Comparison of ENCODE assay signal across 18 cellular contexts in the genomic region with DNA sequence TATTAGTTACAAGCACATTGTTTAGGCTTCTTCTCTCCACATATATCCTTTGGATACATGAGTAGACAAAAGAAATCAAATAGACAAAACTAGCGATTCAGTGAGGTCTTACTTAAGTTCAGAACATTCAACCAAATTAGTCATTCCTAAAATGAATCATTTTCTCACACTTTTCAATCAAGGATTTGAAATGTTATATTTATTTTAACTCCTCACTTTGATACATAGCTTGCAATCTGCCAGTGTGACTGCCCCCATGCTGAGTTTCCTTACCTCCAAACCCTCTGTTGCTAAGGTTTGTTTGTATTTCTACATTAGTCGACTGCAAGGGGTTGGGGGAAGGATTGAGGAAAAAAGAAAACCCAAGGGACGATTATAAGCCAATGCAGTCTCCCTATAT. TPM values are rescaled to one million over a fixed set of nuclear protein-coding genes. Genes with fewer than 3 reads are reported as not detected.
DNase-seq lines count a peak whose midpoint lies in the region; ATAC-seq, FAIRE-seq and TF ChIP-seq lines count a peak whose summit lies in the region.
"Had no signal": no experiment of that assay in that cellular context is flagged by ENCODE, and none has a peak within 500 bp of the region (broad histone marks: within the 10 kb centered on the region; RNA-seq: fewer than 3 reads in every experiment).

No MANE protein-coding gene starts in this region.

- peaks cover 28% of the 10 kb centered on the region for H3K4me1 Mint-ChIP-seq in GM23338

- H4K20me1 ChIP-seq in GM23338 (replicated peaks; ENCODE audit: insufficient read depth) (no peaks in the 10 kb centered on the region), IMR-90 (ENCODE audit: insufficient read depth, low read length) (peaks cover 4% of the 10 kb centered on the region; the same call in 1 of the 2 replicates)

- H3K79me1 ChIP-seq in IMR-90 (ENCODE audit: low read depth in 1 of 2, low read length in 2 of 2) (peaks cover 0 to 9% of the 10 kb centered on the region in 2 experiments; a peak in 1 of 4 replicates), mesenchymal stem cell (replicated peaks; ENCODE audit: low read length, poor library complexity, severe bottlenecking) (peaks cover 7% of the 10 kb centered on the region)

- intact Hi-C loops in IMR-90 (cut with micrococcal nuclease) = no loop called here

- DNase-seq in GM23338 (ENCODE audit: low spot score) (peak; percentile 38), IMR-90 (peak; percentile 45), mesenchymal stem cell (no peak), GM19239 (ENCODE audit: insufficient read length, low spot score) (no peak), NAMALWA (ENCODE audit: low spot score) (no peak), HEK293T (ENCODE audit: extremely low spot score) (no peak)
- DNase-seq: activated CD4-positive, alpha-beta T cell treated with anti-CD3 and anti-CD28 coated beads for 1 hour; activated effector memory CD4-positive, alpha-beta T cell treated with Interleukin-2 at 50 U/mL for 16 hours; DMS 273 treated with DMSO at 0.1 percent for 48 hours; H9; left ventricle myocardium superior; NCI-H1105 treated with DMSO at 0.1 percent for 48 hours; NCI-H774; stimulated activated naive CD8-positive, alpha-beta T cell treated with anti-CD3 and anti-CD28 coated beads, Interleukin-15, Interleukin-2, amounts not matched to agents 100 U/mL and 50 U/mL, for 24 hours had no signal

- H2BK20ac ChIP-seq in IMR-90 (ENCODE audit: low read depth, low read length) = no peak overlapping the region

- no CpG with 5 or more reads among the region's 3 CpGs for WGBS in IMR-90 (ENCODE audit: extremely low coverage in 2 of 2, insufficient read length in 1 of 2), 2 experiments
- WGBS in mesenchymal stem cell = no CpG with 5 or more reads among the region's 3 CpGs

- H3K4ac ChIP-seq in IMR-90 (ENCODE audit: low read depth, low read length) (no peak overlapping the region), mesenchymal stem cell (ENCODE audit: low read depth in 1 of 2, low read length in 2 of 2) (no peak overlapping the region)

- no peaks in the 10 kb centered on the region for H3K79me2 ChIP-seq in GM23338 (replicated peaks; ENCODE audit: insufficient read depth)

- peak; percentile 4 for ATAC-seq in GM18867 (IDR thresholded peaks at IDR 0.05; ENCODE audit: unreplicated experiment)
- ATAC-seq in GM23338 = no peak
- no peak for ATAC-seq in IMR-90 (ENCODE audit: low read depth)
- ATAC-seq: left ventricle myocardium superior had no signal

- H3K27me3 ChIP-seq in GM23338 (ENCODE audit: insufficient read depth) = peaks cover 42% of the 10 kb centered on the region
- peaks cover 4% of the 10 kb centered on the region; the same call in 1 of the 2 replicates for H3K27me3 ChIP-seq in IMR-90 (ENCODE audit: control insufficient read depth, insufficient read depth, low read length)
- H3K27me3 ChIP-seq in mesenchymal stem cell (ENCODE audit: control insufficient read depth in 1 of 2, insufficient read depth in 1 of 2, low read length in 2 of 2) = no peaks in the 10 kb centered on the region

- H3K36me3 Mint-ChIP-seq in GM23338 (ENCODE audit: low read depth) = no peaks in the 10 kb centered on the region

- H3K9me3 ChIP-seq in IMR-90 (ENCODE audit: control insufficient read depth, insufficient read depth, low read length) (no peaks in the 10 kb centered on the region), mesenchymal stem cell (ENCODE audit: control insufficient read depth, low read length) (no peaks in the 10 kb centered on the region)
- H3K9me3 ChIP-seq: neutrophil had no signal

- H4K91ac ChIP-seq in IMR-90 (ENCODE audit: insufficient read depth, low read depth, low read length) (no peak overlapping the region), mesenchymal stem cell (ENCODE audit: low read length) (no peak overlapping the region)

- H2AK9ac ChIP-seq in IMR-90 (replicated peaks; ENCODE audit: low read depth, low read length, poor library complexity) = no peak overlapping the region

- H3K9me2 ChIP-seq in GM23338 (ENCODE audit: insufficient read depth) = no peaks in the 10 kb centered on the region

- H3K4me2 ChIP-seq in GM23338 (peak overlapping the region; percentile 22; the same call in 1 of the 2 replicates), IMR-90 (ENCODE audit: low read depth, low read length) (peak overlapping the region; percentile 96), mesenchymal stem cell (ENCODE audit: low read length, poor library complexity, severe bottlenecking) (peak overlapping the region; percentile 29)

- H2BK5ac ChIP-seq in IMR-90 (ENCODE audit: low read depth, low read length, poor library complexity, severe bottlenecking) (peak overlapping the region; percentile 69), mesenchymal stem cell (ENCODE audit: low read depth, low read length, poor library complexity, severe bottlenecking) (no peak overlapping the region)

- H3K27ac Mint-ChIP-seq in GM23338 = no peak overlapping the region
- H3K27ac Mint-ChIP-seq: H9 had no signal

- no peak overlapping the region for H3K27ac ChIP-seq in GM23338 (ENCODE audit: low read depth)
- peak overlapping the region; percentile 25; the same call in 1 of the 2 replicates for H3K27ac ChIP-seq in IMR-90 (ENCODE audit: insufficient read depth, low read length)
- peak overlapping the region; percentile 64 for H3K27ac ChIP-seq in mesenchymal stem cell (ENCODE audit: low read length, poor library complexity, severe bottlenecking)
- H3K27ac ChIP-seq: coronary artery, neutrophil, SK-N-MC had no signal

- no peak overlapping the region; a peak in 1 of 4 replicates for H4K8ac ChIP-seq in IMR-90 (ENCODE audit: low read depth in 2 of 2, low read length in 2 of 2)
- no peak overlapping the region for H4K8ac ChIP-seq in mesenchymal stem cell (ENCODE audit: low read length)

- POLR2A ChIA-PET in IMR-90 (lab: Charles Lee; ENCODE audit: unreplicated experiment) = no interaction called here
- POLR2A ChIA-PET in HEK293T (lab: Yijun Ruan, JAX) = no interaction called here

- H3F3A ChIP-seq in GM23338 (replicated peaks; ENCODE audit: low read depth) = no peaks in the 10 kb centered on the region

- CTCF ChIA-PET in IMR-90 (lab: Yijun Ruan, JAX) (interaction anchor here (0.8 kb wide), 1 partner anchor 11 kb away, joined by 4 read pairs; no protein-coding TSS in a partner anchor), HEK293T (lab: Yijun Ruan, JAX) (interaction anchor here (0.9 kb wide), 1 partner anchor 126 kb away, joined by 4 read pairs; no protein-coding TSS in a partner anchor)

- H3K18ac ChIP-seq in IMR-90 (ENCODE audit: low read depth, low read length) (peak overlapping the region; percentile 80; the same call in 1 of the 2 replicates), mesenchymal stem cell (ENCODE audit: low read depth in 1 of 2, low read length in 2 of 2) (no peak overlapping the region)

- H4K5ac ChIP-seq in IMR-90 (ENCODE audit: low read depth, low read length) = no peak overlapping the region; the same call in 1 of the 2 replicates

- TF ChIP-seq CTCF in GM23338 (conservative IDR thresholded peaks at IDR 0.05; ENCODE audit: low read depth in 2 of 2) (no peak), IMR-90 (conservative IDR thresholded peaks at IDR 0.05; ENCODE audit: low read depth, low read length) (no peak)

- no peak for TF ChIP-seq RAD21 in IMR-90 (IDR thresholded peaks at IDR 0.05; ENCODE audit: low read length)

- H2AFZ ChIP-seq in GM23338 (no peak overlapping the region), IMR-90 (replicated peaks; ENCODE audit: low read length, poor library complexity) (no peak overlapping the region), mesenchymal stem cell (ENCODE audit: low read depth, low read length) (no peak overlapping the region)

- no peak overlapping the region for H3K14ac ChIP-seq in IMR-90 (replicated peaks; ENCODE audit: low read depth, low read length)
- no peak overlapping the region for H3K14ac ChIP-seq in mesenchymal stem cell (ENCODE audit: low read length in 2 of 2)

- H3K23ac ChIP-seq in IMR-90 (ENCODE audit: low read depth, low read length) = no peak overlapping the region
- H3K23ac ChIP-seq in mesenchymal stem cell (ENCODE audit: low read length in 2 of 2) = no peak overlapping the region

- TF ChIP-seq POLR2A in IMR-90 (IDR thresholded peaks at IDR 0.05; ENCODE audit: low read depth, low read length) = no peak

- H2BK120ac ChIP-seq in IMR-90 (ENCODE audit: low read depth, low read length) (peak overlapping the region; percentile 24; the same call in 1 of the 2 replicates), mesenchymal stem cell (ENCODE audit: low read depth, low read length) (no peak overlapping the region)

- no peak overlapping the region for H2BK12ac ChIP-seq in mesenchymal stem cell (ENCODE audit: low read length in 2 of 2)

- H3K36me3 ChIP-seq in GM23338 (ENCODE audit: insufficient read depth) (no peaks in the 10 kb centered on the region), IMR-90 (ENCODE audit: control insufficient read depth, insufficient read depth, low read length) (no peaks in the 10 kb centered on the region), mesenchymal stem cell (ENCODE audit: control insufficient read depth in 1 of 2, insufficient read depth in 2 of 2, low read depth in 1 of 2, low read length in 2 of 2) (no peaks in the 10 kb centered on the region)
- H3K36me3 ChIP-seq: neutrophil had no signal

- H3K4me3 ChIP-seq in GM23338 = no peak overlapping the region
- no peak overlapping the region for H3K4me3 ChIP-seq in IMR-90 (ENCODE audit: insufficient read depth, low read depth, low read length)
- H3K4me3 ChIP-seq in mesenchymal stem cell (ENCODE audit: insufficient read depth in 1 of 2, low read depth in 1 of 2, low read length in 2 of 2) = peak overlapping the region in 1 of 2 experiments; percentile 92
- H3K4me3 ChIP-seq: coronary artery, SK-N-MC had no signal

- FAIRE-seq in GM19239 (lab: Jason Lieb, UNC) = no peak

- peaks cover 20% of the 10 kb centered on the region for H3K27me3 Mint-ChIP-seq in GM23338 (ENCODE audit: insufficient read depth, low read depth, poor library complexity)

- H3K56ac ChIP-seq in IMR-90 (ENCODE audit: extremely low read depth, insufficient read depth, low read length) = no peak overlapping the region

- H3K9ac ChIP-seq in IMR-90 (ENCODE audit: low read depth, low read length) (no peak overlapping the region), mesenchymal stem cell (ENCODE audit: low read length) (peak overlapping the region; percentile 8)

- H2BK15ac ChIP-seq in IMR-90 (ENCODE audit: low read depth, low read length) (no peak overlapping the region), mesenchymal stem cell (ENCODE audit: low read depth, poor library complexity, severe bottlenecking) (no peak overlapping the region)

- in situ Hi-C loops in IMR-90 (cut with MboI; ENCODE audit: low sequenced_read_pairs) = no loop called here

- dilution Hi-C loops in IMR-90 (cut with HindIII; ENCODE audit: low sequenced_read_pairs, unreplicated experiment) = no loop called here

- H2AK5ac ChIP-seq in IMR-90 (ENCODE audit: low read depth, low read length) (no peak overlapping the region), mesenchymal stem cell (ENCODE audit: low read length, severe bottlenecking) (no peak overlapping the region)

- H3K9me1 ChIP-seq in IMR-90 (ENCODE audit: insufficient read depth, low read length) = 0 out of 2 replicates have a peak, but pooled peaks cover 7% of the 10 kb centered on the region

- H3K9me3 Mint-ChIP-seq in GM23338 = no peaks in the 10 kb centered on the region
- H3K9me3 Mint-ChIP-seq: H9 had no signal

- peaks cover 36% of the 10 kb centered on the region for H3K4me1 ChIP-seq in GM23338 (ENCODE audit: insufficient read depth)
- H3K4me1 ChIP-seq in IMR-90 (ENCODE audit: control insufficient read depth, insufficient read depth, low read length) = peaks cover 2% of the 10 kb centered on the region; the same call in 1 of the 2 replicates
- H3K4me1 ChIP-seq in mesenchymal stem cell (ENCODE audit: control insufficient read depth, insufficient read depth, low read depth, low read length) = peaks cover 11% of the 10 kb centered on the region

- H3K4me3 Mint-ChIP-seq in GM23338 = no peak overlapping the region
- H3K4me3 Mint-ChIP-seq: H9 had no signal

- no TSS peak for BruUV-seq in IMR-90 (replicated peaks; lab: Mats Ljungman, UMichigan)

RNA-seq across cellular contexts. Expression of a gene that starts 3.5 kb away (rescaled TPM):
- total RNA-seq in GM23338 (2014; rRNA removed; shearing (Covaris generic)) = 4.3 TPM in 2 replicates
- 1.2 and 1.7 TPM in 2 replicates for polyA plus RNA-seq in GM23338 (2016; fragmentation: Nextera tagmentation; extraction: Ambion mirVana)
- total RNA-seq in IMR-90 (2012; rRNA removed) = 10.0 and 10.6 TPM in 2 replicates
- 16.5 and 19.4 TPM in 2 replicates for polyA plus RNA-seq in IMR-90 (2012; rRNA removed)
- 9.7 and 11.3 TPM in 2 replicates for polyA plus RNA-seq in IMR-90 (2012; cell fraction: cytosol; rRNA removed)
- polyA plus RNA-seq in IMR-90 (2012; cell fraction: nucleus; rRNA removed; ENCODE audit: low replicate concordance) = 2.0 and 13.7 TPM in 2 replicates
- 30.8 TPM for polyA plus RNA-seq in mesenchymal stem cell (2013, experiment 1 of 2)
- 32.3 TPM for polyA plus RNA-seq in mesenchymal stem cell (2013, experiment 2 of 2)

Comparison
In these comparisons a context has a peak if more than half of its experiments do, and no peak if none do; other contexts are left out.
1. DNase-seq: peak in GM23338 (single experiment) and IMR-90 (single experiment); none in mesenchymal stem cell (single experiment), GM19239 (single experiment), NAMALWA (single experiment) and HEK293T (single experiment).
2. H3K4me2 ChIP-seq: peak in every context shown above with its lines; median percentile 96 in IMR-90; 29 in mesenchymal stem cell; 22 in GM23338.